In the genomic region with DNA sequence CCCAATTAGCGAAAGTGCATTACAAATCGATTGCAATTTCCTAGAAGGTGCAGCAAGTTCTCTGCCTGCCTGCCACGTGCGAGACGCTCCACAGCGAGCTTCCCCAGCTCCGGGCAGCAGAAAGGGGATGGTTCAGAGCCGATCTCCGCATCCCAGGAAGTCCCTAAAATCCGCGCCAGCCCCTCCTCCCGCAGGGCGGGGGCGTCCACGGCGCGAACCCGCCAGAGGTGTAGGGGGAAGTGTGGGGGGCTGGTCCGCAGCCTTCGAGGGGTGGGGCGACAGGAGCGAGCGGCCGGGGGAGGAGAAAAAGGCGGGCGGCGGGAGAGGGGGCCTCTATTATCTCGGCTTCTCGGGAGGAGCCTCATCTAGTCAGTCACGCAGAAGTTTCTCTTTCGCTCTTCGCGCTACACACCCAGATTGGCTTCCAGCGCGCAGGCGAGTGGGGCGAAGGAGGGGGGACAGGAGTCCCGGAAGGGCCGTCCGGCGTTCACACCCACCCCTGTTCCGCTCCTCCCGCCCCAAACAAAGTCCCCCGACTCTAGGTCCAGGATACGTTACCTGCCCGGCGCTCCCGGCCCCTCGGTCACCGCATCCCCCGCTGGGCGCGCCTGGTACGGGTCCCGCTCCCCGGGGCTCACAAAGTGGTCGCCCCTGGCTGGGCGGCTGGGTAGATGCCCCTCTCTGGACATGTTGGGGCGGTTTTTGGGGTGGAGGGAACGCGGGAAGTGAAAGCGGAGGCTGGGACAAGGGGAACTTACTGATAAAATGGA, we compare ENCODE assay signal across 1 cellular context.
TF ChIP-seq lines count a peak whose summit lies in the region.

No MANE protein-coding gene starts in this region.

TF ChIP-seq in HepG2, 621 proteins besides CTCF, POLR2A, EP300 and RAD21 (continued from another document):
- peak; percentile 71; the same call in 1 of the 2 replicates for TF ChIP-seq ZNF704 (CRISPR knock-in tag; IDR thresholded peaks at IDR 0.05; ENCODE audit: borderline replicate concordance)
- TF ChIP-seq TP53 (CRISPR knock-in tag; conservative IDR thresholded peaks at IDR 0.05), result no peak
- peak; percentile 5; the same call in 1 of the 2 replicates for TF ChIP-seq ZFY (CRISPR knock-in tag; IDR thresholded peaks at IDR 0.05)
- TF ChIP-seq SRSF1 (optimal IDR thresholded peaks at IDR 0.05; ENCODE audit: low read depth, low read length), result peak; percentile 64
- no peak for TF ChIP-seq THAP11 (CRISPR knock-in tag; IDR thresholded peaks at IDR 0.05)
- TF ChIP-seq, protein P1, sequence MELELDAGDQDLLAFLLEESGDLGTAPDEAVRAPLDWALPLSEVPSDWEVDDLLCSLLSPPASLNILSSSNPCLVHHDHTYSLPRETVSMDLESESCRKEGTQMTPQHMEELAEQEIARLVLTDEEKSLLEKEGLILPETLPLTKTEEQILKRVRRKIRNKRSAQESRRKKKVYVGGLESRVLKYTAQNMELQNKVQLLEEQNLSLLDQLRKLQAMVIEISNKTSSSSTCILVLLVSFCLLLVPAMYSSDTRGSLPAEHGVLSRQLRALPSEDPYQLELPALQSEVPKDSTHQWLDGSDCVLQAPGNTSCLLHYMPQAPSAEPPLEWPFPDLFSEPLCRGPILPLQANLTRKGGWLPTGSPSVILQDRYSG (CRISPR knock-in tag; IDR thresholded peaks at IDR 0.05), result 0 out of 2 replicates have a peak, but pooled peaks have one; percentile 34
TF ChIP-seq in HepG2: peak in this region for 46.
